26 cellular contexts compared by ENCODE assay signal in genomic region chr4:685681-686218, GRCh38. TPM values are rescaled to one million over a fixed set of nuclear protein-coding genes. Genes with fewer than 3 reads are reported as not detected.
DNase-seq lines count a peak whose midpoint lies in the region; ATAC-seq and TF ChIP-seq lines count a peak whose summit lies in the region.
"Had no signal": no experiment of that assay in that cellular context is flagged by ENCODE, and none has a peak within 500 bp of the region (broad histone marks: within the 10 kb centered on the region; RNA-seq: fewer than 3 reads in every experiment).

No MANE protein-coding gene starts in this region.

- no peaks in the 10 kb centered on the region for H3K9me3 Mint-ChIP-seq in endothelial cell (ENCODE audit: unreplicated experiment)
- H3K9me3 Mint-ChIP-seq: CD4-positive, alpha-beta T cell; HFFc6 had no signal

- peak overlapping the region; percentile 69 for H3K4me3 Mint-ChIP-seq in endothelial cell (ENCODE audit: unreplicated experiment)
- H3K4me3 Mint-ChIP-seq: HFFc6 had no signal

- peaks cover 21% of the 10 kb centered on the region for H3K4me1 Mint-ChIP-seq in endothelial cell (ENCODE audit: unreplicated experiment)

- ATAC-seq in Right ventricle myocardium inferior (no peak), GM19035 (IDR thresholded peaks at IDR 0.05; ENCODE audit: unreplicated experiment) (no peak)

- H3F3A ChIP-seq in GM23248 (ENCODE audit: insufficient read depth) = peaks cover 12% of the 10 kb centered on the region; the same call in 1 of the 2 replicates

- peaks cover 14% of the 10 kb centered on the region for H3K27me3 Mint-ChIP-seq in endothelial cell (ENCODE audit: unreplicated experiment)

- H3K36me3 ChIP-seq in left ventricle myocardium inferior (no peaks in the 10 kb centered on the region), neutrophil (no peaks in the 10 kb centered on the region), GM23248 (ENCODE audit: low read depth) (no peaks in the 10 kb centered on the region), hepatocyte (replicated peaks; ENCODE audit: insufficient read depth, low read depth) (no peaks in the 10 kb centered on the region)
- H3K36me3 ChIP-seq: BLaER1, HAP-1, SJSA1 had no signal

- H3K27ac Mint-ChIP-seq in endothelial cell (ENCODE audit: unreplicated experiment) = no peak overlapping the region
- H3K27ac Mint-ChIP-seq: CD4-positive, alpha-beta T cell; HFFc6 had no signal

- in situ Hi-C loops in GM13977 (cut with MboI; ENCODE audit: low pct_unique_long_range_greater_than_20kb, low sequenced_read_pairs, unreplicated experiment) = no loop called here
- in situ Hi-C loops in GM23248 (cut with MboI) = no loop called here

- H3K4me3 ChIP-seq in left ventricle myocardium inferior = no peak overlapping the region
- H3K4me3 ChIP-seq in neutrophil (ENCODE audit: low read depth in 1 of 2, low read length in 1 of 2) = no peak overlapping the region
- H3K4me3 ChIP-seq in GM23248 = no peak overlapping the region
- no peak overlapping the region for H3K4me3 ChIP-seq in hepatocyte
- H3K4me3 ChIP-seq: BLaER1, HAP-1, SJSA1 had no signal

- H3K4me2 ChIP-seq in GM23248 (ENCODE audit: unreplicated experiment) = no peak overlapping the region
- no peak overlapping the region for H3K4me2 ChIP-seq in hepatocyte
- H3K4me2 ChIP-seq: BLaER1 had no signal

- peak; percentile 44 for DNase-seq in Right ventricle myocardium inferior (ENCODE audit: missing footprints)
- no peak for DNase-seq in left ventricle myocardium inferior
- no peak for DNase-seq in GM13977 (ENCODE audit: low spot score)
- no peak for DNase-seq in endothelial cell (ENCODE audit: low spot score)
- DNase-seq in GM23248 = no peak
- no peak for DNase-seq in hepatocyte (ENCODE audit: low spot score)
- DNase-seq: 8988T; ACHN; CD4-positive, alpha-beta T cell; COR-L47; DMS53; HFFc6; KBM-7; MV-4-11; NCI-H1105; NCI-H1436 treated with DMSO at 0.1 percent for 48 hours; NCI-H1930; NCI-H2107; NCI-H524 treated with DMSO at 0.1 percent for 48 hours; NCI-H774 had no signal

- no peak overlapping the region for H2AFZ ChIP-seq in GM23248
- H2AFZ ChIP-seq in hepatocyte = no peak overlapping the region

- H3K4me1 ChIP-seq in left ventricle myocardium inferior (peaks cover 60% of the 10 kb centered on the region), neutrophil (ENCODE audit: control insufficient read depth in 1 of 2, insufficient read depth in 1 of 2, low read depth in 1 of 2, low read length in 1 of 2) (peaks cover 50 to 73% of the 10 kb centered on the region in 2 experiments), GM23248 (ENCODE audit: insufficient read depth) (peaks cover 22% of the 10 kb centered on the region), hepatocyte (ENCODE audit: insufficient read depth) (peaks cover 38% of the 10 kb centered on the region)

- H3K36me3 Mint-ChIP-seq in endothelial cell (ENCODE audit: low read depth, unreplicated experiment) = peaks cover 8% of the 10 kb centered on the region

- H3K9me2 ChIP-seq in GM23248 (ENCODE audit: insufficient read depth) (no peaks in the 10 kb centered on the region), hepatocyte (replicated peaks; ENCODE audit: insufficient read depth) (no peaks in the 10 kb centered on the region)

- H3K79me2 ChIP-seq in GM23248 (ENCODE audit: insufficient read depth) (no peaks in the 10 kb centered on the region), hepatocyte (no peaks in the 10 kb centered on the region)

- intact Hi-C loops in Right ventricle myocardium inferior (cut with DNase I) (no loop called here), left ventricle myocardium inferior (cut with micrococcal nuclease) (no loop called here)

- no peak overlapping the region for H3K9ac ChIP-seq in GM23248
- H3K9ac ChIP-seq: BLaER1 had no signal

- H3K9me3 ChIP-seq in left ventricle myocardium inferior (replicated peaks) (no peaks in the 10 kb centered on the region), neutrophil (no peaks in the 10 kb centered on the region), GM23248 (ENCODE audit: low read depth) (no peaks in the 10 kb centered on the region), hepatocyte (ENCODE audit: low read depth) (no peaks in the 10 kb centered on the region)
- H3K9me3 ChIP-seq: BLaER1, HAP-1, SJSA1 had no signal

- 93 to 94% methylated on average over 23 to 25 of the region's 25 CpGs for WGBS in GM23248 (ENCODE audit: low coverage in 1 of 2, low lambda C conversion rate in 2 of 2, missing lambda C conversion rate in 2 of 2), 2 experiments
- 96% methylated on average over 25 of the region's 25 CpGs for WGBS in hepatocyte (ENCODE audit: low lambda C conversion rate, missing lambda C conversion rate)

- H3K27ac ChIP-seq in left ventricle myocardium inferior (replicated peaks) = no peak overlapping the region
- H3K27ac ChIP-seq in neutrophil = peak overlapping the region; percentile 98
- no peak overlapping the region for H3K27ac ChIP-seq in GM23248
- H3K27ac ChIP-seq in hepatocyte = no peak overlapping the region
- H3K27ac ChIP-seq: BLaER1, SJSA1 had no signal

- no peaks in the 10 kb centered on the region for H3K27me3 ChIP-seq in left ventricle myocardium inferior (ENCODE audit: low read depth)
- peaks cover 6% of the 10 kb centered on the region for H3K27me3 ChIP-seq in neutrophil
- no peaks in the 10 kb centered on the region for H3K27me3 ChIP-seq in GM23248 (replicated peaks; ENCODE audit: insufficient read depth)
- no peaks in the 10 kb centered on the region for H3K27me3 ChIP-seq in hepatocyte
- H3K27me3 ChIP-seq: BLaER1, SJSA1 had no signal

- no peak for TF ChIP-seq CTCF in left ventricle myocardium inferior (IDR thresholded peaks at IDR 0.05; ENCODE audit: borderline replicate concordance)
- TF ChIP-seq CTCF in GM13977 (IDR thresholded peaks at IDR 0.05; ENCODE audit: extremely low read depth, insufficient read depth, missing control alignments) = peak; percentile 2
- no peak for TF ChIP-seq CTCF in endothelial cell (IDR thresholded peaks at IDR 0.05; ENCODE audit: unreplicated experiment)
- no peak for TF ChIP-seq CTCF in neutrophil (IDR thresholded peaks at IDR 0.05)
- TF ChIP-seq CTCF in hepatocyte (IDR thresholded peaks at IDR 0.05; ENCODE audit: poor library complexity) = no peak

- no peaks in the 10 kb centered on the region for H4K20me1 ChIP-seq in GM23248 (ENCODE audit: insufficient read depth)
- H4K20me1 ChIP-seq in hepatocyte (ENCODE audit: insufficient read depth, poor library complexity, severe bottlenecking) = no peaks in the 10 kb centered on the region
- H4K20me1 ChIP-seq: BLaER1 had no signal

RNA-seq across cellular contexts. Expression of gene SLC49A3, which starts 3.2 kb away (rescaled TPM):
- total RNA-seq in Right ventricle myocardium inferior (17.3 TPM), left ventricle myocardium inferior (12.0 TPM), endothelial cell (ENCODE audit: unreplicated experiment) (19.9 TPM), hepatocyte (8.5 and 12.2 TPM in 2 replicates)
- 9.1 and 12.5 TPM in 2 replicates for total RNA-seq in GM23248 (2014; rRNA removed; shearing (Covaris generic))
- polyA plus RNA-seq in GM23248 (2016; fragmentation: Nextera tagmentation; extraction: Ambion mirVana) (5.2 and 5.3 TPM in 2 replicates), hepatocyte (12.8 and 19.8 TPM in 2 replicates)
- total RNA-seq: MCF 10A, SJSA1 had no signal

RNA-seq across cellular contexts. Expression of gene MYL5, which starts 11.4 kb away (rescaled TPM):
- total RNA-seq in Right ventricle myocardium inferior (3.9 TPM), left ventricle myocardium inferior (4.5 TPM), endothelial cell (ENCODE audit: unreplicated experiment) (23.2 TPM), hepatocyte (8.9 and 12.6 TPM in 2 replicates)
- total RNA-seq in GM23248 (2014; rRNA removed; shearing (Covaris generic)) = 14.9 and 21.9 TPM in 2 replicates
- polyA plus RNA-seq in GM23248 (2016; fragmentation: Nextera tagmentation; extraction: Ambion mirVana) (24.5 and 29.3 TPM in 2 replicates), hepatocyte (25.1 and 33.7 TPM in 2 replicates)

RNA-seq across cellular contexts. Expression of gene ATP5ME, which starts 11.7 kb away (rescaled TPM):
- total RNA-seq in Right ventricle myocardium inferior (1,162 TPM), left ventricle myocardium inferior (914 TPM), endothelial cell (ENCODE audit: unreplicated experiment) (289 TPM), hepatocyte (83.8 and 143 TPM in 2 replicates)
- 15.6 and 26.3 TPM in 2 replicates for total RNA-seq in GM23248 (2014; rRNA removed; shearing (Covaris generic))
- polyA plus RNA-seq in GM23248 (2016; fragmentation: Nextera tagmentation; extraction: Ambion mirVana) (472 and 478 TPM in 2 replicates), hepatocyte (641 and 669 TPM in 2 replicates)

RNA-seq across cellular contexts. Expression of gene PCGF3, which starts 19.9 kb away (rescaled TPM):
- total RNA-seq in Right ventricle myocardium inferior (21.7 TPM), left ventricle myocardium inferior (21.5 TPM), endothelial cell (ENCODE audit: unreplicated experiment) (84.5 TPM), hepatocyte (43.5 and 43.9 TPM in 2 replicates)
- 26.0 and 36.9 TPM in 2 replicates for total RNA-seq in GM23248 (2014; rRNA removed; shearing (Covaris generic))
- polyA plus RNA-seq in GM23248 (2016; fragmentation: Nextera tagmentation; extraction: Ambion mirVana) (21.0 TPM in 2 replicates), hepatocyte (21.5 and 21.8 TPM in 2 replicates)
